8 cellular contexts compared by ENCODE assay signal in genomic region chr1:85278853-85279314, GRCh38. TPM values are rescaled to one million over a fixed set of nuclear protein-coding genes. Genes with fewer than 3 reads are reported as not detected.
DNase-seq lines count a peak whose midpoint lies in the region; ATAC-seq lines count a peak whose summit lies in the region.

No MANE protein-coding gene starts in this region.

- DNase-seq in activated gamma-delta T cell treated with Interleukin-2 at 50 U/mL for 16 hours (peak; percentile 20), activated gamma-delta T cell (lab: John Stamatoyannopoulos, UW) (no peak), NOMO-1 treated with DMSO at 0.1 percent for 48 hours (lab: John Stamatoyannopoulos, UW; ENCODE audit: unreplicated experiment) (peak; percentile 73), kidney glomerular epithelial cell (lab: John Stamatoyannopoulos, UW) (peak; percentile 97), NCI-H2029 (lab: John Stamatoyannopoulos, UW) (no peak)
- DNase-seq in activated naive CD8-positive, alpha-beta T cell treated with anti-CD3 and anti-CD28 coated beads for 36 hours, result peak; percentile 19
- peak in 1 of 2 donors; percentile 51 for DNase-seq in stimulated activated naive CD8-positive, alpha-beta T cell treated with anti-CD3 and anti-CD28 coated beads, Interleukin-15, amount 100 ng/mL, for 72 hours

- H3K27ac Mint-ChIP-seq in activated naive CD8-positive, alpha-beta T cell treated with anti-CD3 and anti-CD28 coated beads for 36 hours, result no peak overlapping the region
- H3K27ac Mint-ChIP-seq in stimulated activated naive CD8-positive, alpha-beta T cell treated with anti-CD3 and anti-CD28 coated beads, Interleukin-15, amount 100 ng/mL, for 72 hours, result no peak overlapping the region

- H3K9me3 Mint-ChIP-seq in activated naive CD8-positive, alpha-beta T cell treated with anti-CD3 and anti-CD28 coated beads for 36 hours, result no peaks in the 10 kb centered on the region
- H3K9me3 Mint-ChIP-seq in stimulated activated naive CD8-positive, alpha-beta T cell treated with anti-CD3 and anti-CD28 coated beads, Interleukin-15, amount 100 ng/mL, for 72 hours, result no peaks in the 10 kb centered on the region

- peak; percentile 32 for ATAC-seq in stimulated activated naive CD8-positive, alpha-beta T cell treated with anti-CD3 and anti-CD28 coated beads, Interleukin-15, amount 100 ng/mL, for 72 hours
- ATAC-seq in GM21825 (IDR thresholded peaks at IDR 0.05; ENCODE audit: unreplicated experiment), result no peak

- H3K27me3 Mint-ChIP-seq in activated naive CD8-positive, alpha-beta T cell treated with anti-CD3 and anti-CD28 coated beads for 36 hours, result no peaks in the 10 kb centered on the region
- H3K27me3 Mint-ChIP-seq in stimulated activated naive CD8-positive, alpha-beta T cell treated with anti-CD3 and anti-CD28 coated beads, Interleukin-15, amount 100 ng/mL, for 72 hours, result peaks cover 11% of the 10 kb centered on the region

- peaks cover 24% of the 10 kb centered on the region for H3K4me1 Mint-ChIP-seq in activated naive CD8-positive, alpha-beta T cell treated with anti-CD3 and anti-CD28 coated beads for 36 hours
- peaks cover 28% of the 10 kb centered on the region for H3K4me1 Mint-ChIP-seq in stimulated activated naive CD8-positive, alpha-beta T cell treated with anti-CD3 and anti-CD28 coated beads, Interleukin-15, amount 100 ng/mL, for 72 hours

- H3K36me3 Mint-ChIP-seq in activated naive CD8-positive, alpha-beta T cell treated with anti-CD3 and anti-CD28 coated beads for 36 hours, result peaks cover 12% of the 10 kb centered on the region

- H3K4me3 Mint-ChIP-seq in activated naive CD8-positive, alpha-beta T cell treated with anti-CD3 and anti-CD28 coated beads for 36 hours, result no peak overlapping the region
- no peak overlapping the region for H3K4me3 Mint-ChIP-seq in stimulated activated naive CD8-positive, alpha-beta T cell treated with anti-CD3 and anti-CD28 coated beads, Interleukin-15, amount 100 ng/mL, for 72 hours

RNA-seq across cellular contexts. Expression of gene BCL10, which starts 2.5 kb away (rescaled TPM):
- total RNA-seq in activated naive CD8-positive, alpha-beta T cell treated with anti-CD3 and anti-CD28 coated beads for 36 hours, result 10 to 100 TPM; 27.5 to 29.0 TPM

RNA-seq across cellular contexts. Expression of gene C1orf52, which starts 19.4 kb away (rescaled TPM):
- total RNA-seq in activated naive CD8-positive, alpha-beta T cell treated with anti-CD3 and anti-CD28 coated beads for 36 hours, result 10 to 100 TPM; 29.3 to 30.0 TPM

Comparison
In these comparisons a context has a peak if more than half of its experiments do, and no peak if none do; other contexts are left out.
1. DNase-seq: peak in activated gamma-delta T cell treated with Interleukin-2 at 50 U/mL for 16 hours (single experiment), NOMO-1 treated with DMSO at 0.1 percent for 48 hours (single experiment), activated naive CD8-positive, alpha-beta T cell treated with anti-CD3 and anti-CD28 coated beads for 36 hours (single experiment) and kidney glomerular epithelial cell (single experiment); none in activated gamma-delta T cell (single experiment) and NCI-H2029 (single experiment).